8 cellular contexts compared by ENCODE assay signal in genomic region chr14:59275668-59276067, GRCh38.
DNase-seq lines count a peak whose midpoint lies in the region; ATAC-seq, FAIRE-seq and TF ChIP-seq lines count a peak whose summit lies in the region.

No MANE protein-coding gene starts in this region.

- H3K4me1 ChIP-seq in A549 (peaks cover 69% of the 10 kb centered on the region), RWPE2 (ENCODE audit: insufficient read depth, poor library complexity, severe bottlenecking) (peaks cover 64% of the 10 kb centered on the region), thoracic aorta (ENCODE audit: control insufficient read depth in 1 of 2, low read depth in 2 of 2) (peaks cover 37 to 76% of the 10 kb centered on the region in 2 donors)

- H3K36me3 ChIP-seq in RWPE2 (ENCODE audit: low read depth) = no peaks in the 10 kb centered on the region
- H3K36me3 ChIP-seq in thoracic aorta = no peaks in the 10 kb centered on the region

- POLR2A ChIA-PET in A549 (lab: Yijun Ruan, JAX) = interaction anchor here (0.6 to 1.2 kb wide), 2 partner anchors 86 to 207 kb away, joined by 3 to 4 read pairs; no protein-coding TSS in a partner anchor

- peak; percentile 45 to 53 for DNase-seq in A549 (ENCODE audit: low read depth in 1 of 2, low spot score in 1 of 2)
- DNase-seq in RWPE2 (ENCODE audit: low spot score) = no peak
- peak; percentile 66 for DNase-seq in fibroblast of the conjunctiva (ENCODE audit: low read depth)
- no peak for DNase-seq in thoracic aorta (ENCODE audit: low spot score)
- DNase-seq in putamen (ENCODE audit: low spot score) = no peak
- DNase-seq in SKM-1 treated with dmso at 0.1 percent for 144 hours (lab: John Stamatoyannopoulos, UW; ENCODE audit: unreplicated experiment) = no peak

- TF ChIP-seq EP300 in A549 (IDR thresholded peaks at IDR 0.05) = peak in 1 of 2 experiments; percentile 45; a peak in 2 of 5 replicates

- peak overlapping the region; percentile 62 to 77 for H3K27ac ChIP-seq in A549
- H3K27ac ChIP-seq in RWPE2 (ENCODE audit: poor library complexity, severe bottlenecking) = peak overlapping the region; percentile 86
- peak overlapping the region; percentile 78 to 84 for H3K27ac ChIP-seq in thoracic aorta

- H3K4me3 ChIP-seq in A549 (no peak overlapping the region), RWPE2 (ENCODE audit: severe bottlenecking) (no peak overlapping the region), thoracic aorta (peak overlapping the region; percentile 27)

- H3K4me2 ChIP-seq in A549 = peak overlapping the region; percentile 72

- peak; percentile 80 for FAIRE-seq in A549 (lab: Jason Lieb, UNC)

- CTCF ChIA-PET in A549 (lab: Yijun Ruan, JAX) = interaction anchor here (1.0 to 1.6 kb wide), 3 partner anchors 9 to 154 kb away, joined by 3 read pairs; no protein-coding TSS in a partner anchor

- H3K27me3 ChIP-seq in RWPE2 (ENCODE audit: insufficient read depth, poor library complexity, severe bottlenecking) = no peaks in the 10 kb centered on the region
- H3K27me3 ChIP-seq in thoracic aorta (replicated peaks; ENCODE audit: insufficient read depth) = no peaks in the 10 kb centered on the region

- H3K9me3 ChIP-seq in A549 = no peaks in the 10 kb centered on the region
- H3K9me3 ChIP-seq in RWPE2 (ENCODE audit: severe bottlenecking) = no peaks in the 10 kb centered on the region
- H3K9me3 ChIP-seq in thoracic aorta = no peaks in the 10 kb centered on the region

- TF ChIP-seq POLR2A in A549 (IDR thresholded peaks at IDR 0.05; ENCODE audit: low read length) = no peak

- peak; percentile 65 to 82; a peak in 5 of 6 replicates for ATAC-seq in A549
- ATAC-seq in GM18870 (IDR thresholded peaks at IDR 0.05; ENCODE audit: unreplicated experiment) = peak; percentile 94
- ATAC-seq in HG03060 (IDR thresholded peaks at IDR 0.05; ENCODE audit: low read depth, unreplicated experiment) = peak; percentile 87
- peak; percentile 78 for ATAC-seq in RWPE2 (ENCODE audit: low read depth)
- ATAC-seq in thoracic aorta (ENCODE audit: insufficient number of reproducible peaks, low FRiP score, low read depth) = peak; percentile 68

- TF ChIP-seq RAD21 in A549 (conservative IDR thresholded peaks at IDR 0.05 in 1 of 2, IDR thresholded peaks at IDR 0.05 in 1 of 2) = peak in 1 of 2 experiments; percentile 28; a peak in 2 of 5 replicates

- no peak for TF ChIP-seq CTCF in A549 (IDR thresholded peaks at IDR 0.05)
- no peak for TF ChIP-seq CTCF in RWPE2 (IDR thresholded peaks at IDR 0.05; ENCODE audit: poor library complexity, severe bottlenecking)
- TF ChIP-seq CTCF in thoracic aorta (IDR thresholded peaks at IDR 0.05) = no peak

TF ChIP-seq in A549, 52 proteins besides CTCF, POLR2A, EP300 and RAD21:
- TF ChIP-seq, protein P1, sequence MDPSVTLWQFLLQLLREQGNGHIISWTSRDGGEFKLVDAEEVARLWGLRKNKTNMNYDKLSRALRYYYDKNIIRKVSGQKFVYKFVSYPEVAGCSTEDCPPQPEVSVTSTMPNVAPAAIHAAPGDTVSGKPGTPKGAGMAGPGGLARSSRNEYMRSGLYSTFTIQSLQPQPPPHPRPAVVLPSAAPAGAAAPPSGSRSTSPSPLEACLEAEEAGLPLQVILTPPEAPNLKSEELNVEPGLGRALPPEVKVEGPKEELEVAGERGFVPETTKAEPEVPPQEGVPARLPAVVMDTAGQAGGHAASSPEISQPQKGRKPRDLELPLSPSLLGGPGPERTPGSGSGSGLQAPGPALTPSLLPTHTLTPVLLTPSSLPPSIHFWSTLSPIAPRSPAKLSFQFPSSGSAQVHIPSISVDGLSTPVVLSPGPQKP (IDR thresholded peaks at IDR 0.05; ENCODE audit: low read depth, low read length) = no peak
- TF ChIP-seq KDM5A (IDR thresholded peaks at IDR 0.05) (no peak), TP53 (CRISPR knock-in tag; IDR thresholded peaks at IDR 0.05) (no peak), USF2 (IDR thresholded peaks at IDR 0.05) (no peak), RNF2 (IDR thresholded peaks at IDR 0.05; ENCODE audit: borderline replicate concordance, low read depth) (no peak), REST (IDR thresholded peaks at IDR 0.05) (no peak), HES2 (IDR thresholded peaks at IDR 0.05) (no peak), POLR2AphosphoS2 (conservative IDR thresholded peaks at IDR 0.05; ENCODE audit: low read length) (no peak), JUN (IDR thresholded peaks at IDR 0.05) (peak in 1 of 2 experiments; percentile 53; a peak in 1 of 5 replicates), NR3C1 (IDR thresholded peaks at IDR 0.05) (no peak), HOXA7 (CRISPR knock-in tag; IDR thresholded peaks at IDR 0.05) (no peak), GATA3 (IDR thresholded peaks at IDR 0.05; ENCODE audit: borderline replicate concordance) (peak; percentile 61; the same call in 1 of the 2 replicates), JUNB (IDR thresholded peaks at IDR 0.05) (peak; percentile 96), FOSL2 (IDR thresholded peaks at IDR 0.05) (peak; percentile 96), FOSL2 (CRISPR knock-in tag; IDR thresholded peaks at IDR 0.05) (peak; percentile 94), HOXB5 (CRISPR knock-in tag; IDR thresholded peaks at IDR 0.05) (no peak), EHMT2 (IDR thresholded peaks at IDR 0.05; ENCODE audit: low read depth) (no peak), NFE2L2 (conservative IDR thresholded peaks at IDR 0.05; ENCODE audit: low read length) (no peak), RCOR1 (IDR thresholded peaks at IDR 0.05; ENCODE audit: low read depth, low read length) (no peak), ESRRA (IDR thresholded peaks at IDR 0.05; ENCODE audit: borderline replicate concordance, low read length) (no peak), RFX5 (IDR thresholded peaks at IDR 0.05) (no peak), HOXB13 (CRISPR knock-in tag; IDR thresholded peaks at IDR 0.05; ENCODE audit: low read depth) (no peak), CHD4 (IDR thresholded peaks at IDR 0.05; ENCODE audit: borderline replicate concordance) (no peak), ZFP36 (IDR thresholded peaks at IDR 0.05; ENCODE audit: borderline replicate concordance, partially characterized antibody) (no peak), ZNF302 (CRISPR knock-in tag; IDR thresholded peaks at IDR 0.05) (no peak), KDM1A (IDR thresholded peaks at IDR 0.05; ENCODE audit: low read depth) (no peak), ZC3H11A (IDR thresholded peaks at IDR 0.05) (no peak), MYC (IDR thresholded peaks at IDR 0.05; ENCODE audit: borderline replicate concordance, low read length) (no peak), HEYL (CRISPR knock-in tag; IDR thresholded peaks at IDR 0.05) (no peak), CBX2 (IDR thresholded peaks at IDR 0.05; ENCODE audit: borderline replicate concordance, low read depth) (no peak), RARB (CRISPR knock-in tag; IDR thresholded peaks at IDR 0.05) (no peak), HDAC2 (IDR thresholded peaks at IDR 0.05) (no peak)
- TF ChIP-seq, protein P2, sequence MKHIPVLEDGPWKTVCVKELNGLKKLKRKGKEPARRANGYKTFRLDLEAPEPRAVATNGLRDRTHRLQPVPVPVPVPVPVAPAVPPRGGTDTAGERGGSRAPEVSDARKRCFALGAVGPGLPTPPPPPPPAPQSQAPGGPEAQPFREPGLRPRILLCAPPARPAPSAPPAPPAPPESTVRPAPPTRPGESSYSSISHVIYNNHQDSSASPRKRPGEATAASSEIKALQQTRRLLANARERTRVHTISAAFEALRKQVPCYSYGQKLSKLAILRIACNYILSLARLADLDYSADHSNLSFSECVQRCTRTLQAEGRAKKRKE (CRISPR knock-in tag; IDR thresholded peaks at IDR 0.05; ENCODE audit: low read depth) = no peak
- TF ChIP-seq, protein P3, sequence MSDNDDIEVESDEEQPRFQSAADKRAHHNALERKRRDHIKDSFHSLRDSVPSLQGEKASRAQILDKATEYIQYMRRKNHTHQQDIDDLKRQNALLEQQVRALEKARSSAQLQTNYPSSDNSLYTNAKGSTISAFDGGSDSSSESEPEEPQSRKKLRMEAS (IDR thresholded peaks at IDR 0.05) = peak; percentile 44; the same call in 1 of the 2 replicates

Comparison
In these comparisons a context has a peak if more than half of its experiments do, and no peak if none do; other contexts are left out.
1. DNase-seq: peak in A549 (2 of 2) and fibroblast of the conjunctiva (single experiment); none in RWPE2 (single experiment), thoracic aorta (single experiment), putamen (single experiment) and SKM-1 treated with dmso at 0.1 percent for 144 hours (single experiment).
2. Peak in every context shown above with its lines, with median percentiles within 50 percentile points of each other: ATAC-seq and H3K27ac ChIP-seq.